ENCODE assay signal across 3 cellular contexts in genomic region chr11:69314555-69314954, GRCh38.
TF ChIP-seq lines count a peak whose summit lies in the region.

No MANE protein-coding gene starts in this region.

TF ChIP-seq in SK-N-SH treated with all-trans-retinoic acid at 6 μM for 48 hours, 23 proteins besides CTCF, POLR2A, EP300 and RAD21:
- TF ChIP-seq ZFP3 (CRISPR knock-in tag; IDR thresholded peaks at IDR 0.05) (peak; percentile 90), ZFP30 (CRISPR knock-in tag; IDR thresholded peaks at IDR 0.05) (no peak), TOX (CRISPR knock-in tag; IDR thresholded peaks at IDR 0.05; ENCODE audit: borderline replicate concordance) (no peak), TCF4 (CRISPR knock-in tag; IDR thresholded peaks at IDR 0.05; ENCODE audit: borderline replicate concordance) (no peak)

TF ChIP-seq in SK-N-SH, 30 proteins besides CTCF, POLR2A, EP300 and RAD21:
- no peak for TF ChIP-seq NFIC (IDR thresholded peaks at IDR 0.05; ENCODE audit: borderline replicate concordance)
- TF ChIP-seq PBX3 (IDR thresholded peaks at IDR 0.05), result no peak
- TF ChIP-seq TAF1 (IDR thresholded peaks at IDR 0.05; ENCODE audit: borderline replicate concordance, low read depth, low read length), result no peak
- TF ChIP-seq MEF2A (IDR thresholded peaks at IDR 0.05; ENCODE audit: borderline replicate concordance, low read depth), result no peak
- TF ChIP-seq RCOR1 (IDR thresholded peaks at IDR 0.05; ENCODE audit: low read length), result no peak
- TF ChIP-seq, protein P1, sequence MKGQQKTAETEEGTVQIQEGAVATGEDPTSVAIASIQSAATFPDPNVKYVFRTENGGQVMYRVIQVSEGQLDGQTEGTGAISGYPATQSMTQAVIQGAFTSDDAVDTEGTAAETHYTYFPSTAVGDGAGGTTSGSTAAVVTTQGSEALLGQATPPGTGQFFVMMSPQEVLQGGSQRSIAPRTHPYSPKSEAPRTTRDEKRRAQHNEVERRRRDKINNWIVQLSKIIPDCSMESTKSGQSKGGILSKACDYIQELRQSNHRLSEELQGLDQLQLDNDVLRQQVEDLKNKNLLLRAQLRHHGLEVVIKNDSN (IDR thresholded peaks at IDR 0.05; ENCODE audit: borderline replicate concordance, low read depth), result no peak
- no peak for TF ChIP-seq SMC3 (IDR thresholded peaks at IDR 0.05; ENCODE audit: low read depth, low read length)
- no peak for TF ChIP-seq EZH2phosphoT487 (IDR thresholded peaks at IDR 0.05; ENCODE audit: borderline replicate concordance, low read depth)
- no peak for TF ChIP-seq IRF3 (IDR thresholded peaks at IDR 0.05; ENCODE audit: low read depth, low read length)

TF ChIP-seq in IMR-90, 13 proteins besides CTCF, POLR2A, EP300 and RAD21:
- TF ChIP-seq BHLHE40 (IDR thresholded peaks at IDR 0.05; ENCODE audit: low read depth, low read length) (no peak), ELK1 (IDR thresholded peaks at IDR 0.05; ENCODE audit: borderline replicate concordance, low read depth, low read length) (no peak), RCOR1 (IDR thresholded peaks at IDR 0.05; ENCODE audit: insufficient replicate concordance, low read length) (no peak), CHD1 (IDR thresholded peaks at IDR 0.05; ENCODE audit: low read depth, low read length) (no peak), RFX5 (IDR thresholded peaks at IDR 0.05; ENCODE audit: low read depth, low read length) (no peak), MAFK (IDR thresholded peaks at IDR 0.05; ENCODE audit: low read depth, low read length) (no peak), MXI1 (IDR thresholded peaks at IDR 0.05; ENCODE audit: borderline replicate concordance, low read depth, low read length) (no peak), NFE2L2 (IDR thresholded peaks at IDR 0.05; ENCODE audit: low read depth, low read length) (no peak), USF2 (IDR thresholded peaks at IDR 0.05; ENCODE audit: low read depth, low read length) (no peak), FOS (IDR thresholded peaks at IDR 0.05; ENCODE audit: low read depth, low read length) (no peak), SMC3 (IDR thresholded peaks at IDR 0.05; ENCODE audit: low read depth, low read length) (no peak), MAZ (IDR thresholded peaks at IDR 0.05; ENCODE audit: borderline replicate concordance, low read depth, low read length) (no peak), CEBPB (IDR thresholded peaks at IDR 0.05; ENCODE audit: low read depth, low read length) (no peak)
